In the genomic region with DNA sequence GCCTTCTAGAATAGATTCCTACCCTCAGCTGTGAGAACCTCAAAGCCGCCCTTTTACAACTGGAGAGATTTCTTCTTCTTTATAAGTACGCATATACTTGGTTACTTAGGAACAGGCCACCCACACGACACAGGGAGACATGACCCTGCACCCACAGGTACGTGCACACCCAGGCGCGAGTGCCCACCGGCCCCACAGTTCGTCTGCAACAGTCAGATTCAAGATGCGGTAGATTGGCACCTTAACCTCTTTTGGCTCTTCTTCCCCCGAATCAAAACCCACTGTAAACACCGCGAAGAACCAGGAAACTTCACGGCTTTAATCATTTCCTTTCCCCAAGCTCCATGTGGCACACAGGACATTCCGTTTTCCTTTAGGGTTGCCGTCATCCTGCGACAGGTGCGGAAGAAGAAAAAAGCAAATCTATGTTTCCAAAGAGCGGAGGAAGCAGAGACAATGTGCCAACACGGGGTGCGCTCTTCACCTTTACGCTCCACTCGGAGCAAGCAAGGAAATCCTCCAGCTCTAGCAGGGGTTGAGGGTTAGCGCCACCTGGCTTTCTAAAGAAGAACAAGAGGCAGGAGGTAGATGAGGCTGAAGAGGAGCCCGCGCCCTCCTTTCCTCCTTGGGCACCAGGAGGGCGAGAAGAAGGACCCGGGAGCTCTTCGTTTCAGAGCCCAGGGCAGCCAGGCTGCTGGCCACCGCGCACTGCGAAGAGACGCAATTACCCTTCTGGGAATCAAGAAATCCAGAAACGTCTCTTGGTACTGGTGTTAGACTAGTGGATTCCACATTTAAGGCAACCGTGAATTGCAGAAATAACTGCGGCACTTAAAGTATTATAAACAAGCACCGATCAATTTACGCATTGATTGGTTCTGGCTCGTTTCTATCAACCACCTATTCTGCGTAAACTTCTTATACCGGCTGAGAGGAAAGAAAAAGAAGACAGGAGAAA, we compare ENCODE assay signal across 8 cellular contexts. TPM values are rescaled to one million over a fixed set of nuclear protein-coding genes. Genes with fewer than 3 reads are reported as not detected.
DNase-seq lines count a peak whose midpoint lies in the region; ATAC-seq and TF ChIP-seq lines count a peak whose summit lies in the region.

No MANE protein-coding gene starts in this region.

- H3K4me3 ChIP-seq in epithelial cell of proximal tubule (ENCODE audit: low read depth, low read length), result peak overlapping the region; percentile 50

- H3K36me3 Mint-ChIP-seq in activated CD8-positive, alpha-beta T cell treated with anti-CD3 and anti-CD28 coated beads, Interleukin-2, amount 10 ng/mL, durations not matched to agents 7 days and 5 days (ENCODE audit: low read depth), result no peaks in the 10 kb centered on the region

- CTCF ChIA-PET in activated CD8-positive, alpha-beta T cell treated with anti-CD3 and anti-CD28 coated beads, Interleukin-2, amount 10 ng/mL, durations not matched to agents 7 days and 5 days (lab: Charles Lee), result interaction anchor here (0.8 to 1.6 kb wide), 17 partner anchors 9 to 630 kb away, joined by 3 to 45 read pairs (median 4); no protein-coding TSS in a partner anchor

- no peak overlapping the region for H3K27ac ChIP-seq in substantia nigra (ENCODE audit: low read depth, low read length, poor library complexity, severe bottlenecking)

- TF ChIP-seq CTCF in epithelial cell of proximal tubule (conservative IDR thresholded peaks at IDR 0.05; ENCODE audit: low read depth, low read length), result peak; percentile 92

- peaks cover 29% of the 10 kb centered on the region for H3K27me3 Mint-ChIP-seq in activated CD8-positive, alpha-beta T cell treated with anti-CD3 and anti-CD28 coated beads, Interleukin-2, amount 10 ng/mL, durations not matched to agents 7 days and 5 days (ENCODE audit: low read depth)

- H3K9me3 Mint-ChIP-seq in activated CD8-positive, alpha-beta T cell treated with anti-CD3 and anti-CD28 coated beads, Interleukin-2, amount 10 ng/mL, durations not matched to agents 7 days and 5 days (ENCODE audit: insufficient read depth), result no peaks in the 10 kb centered on the region

- POLR2A ChIA-PET in activated CD8-positive, alpha-beta T cell treated with anti-CD3 and anti-CD28 coated beads, Interleukin-2, amount 10 ng/mL, durations not matched to agents 7 days and 5 days (lab: Charles Lee), result no interaction called here

- peak; percentile 67 for DNase-seq in AG20443 (ENCODE audit: low spot score)
- DNase-seq in NCI-H345 treated with DMSO at 0.1 percent for 48 hours (lab: John Stamatoyannopoulos, UW; ENCODE audit: unreplicated experiment), result peak; percentile 55
- peak; percentile 76 for DNase-seq in activated CD8-positive, alpha-beta T cell treated with anti-CD3 and anti-CD28 coated beads, Interleukin-2, amount 10 ng/mL, durations not matched to agents 7 days and 5 days
- DNase-seq in epithelial cell of proximal tubule (ENCODE audit: low read depth), result no peak
- peak; percentile 81 for DNase-seq in myocyte (ENCODE audit: low read depth)
- DNase-seq in substantia nigra (lab: John Stamatoyannopoulos, UW), result peak in 38 of 49 donors; percentile 4 to 64 (median 24)

- ATAC-seq in GM18858 (IDR thresholded peaks at IDR 0.05; ENCODE audit: unreplicated experiment) (peak; percentile 96), HG03045 (IDR thresholded peaks at IDR 0.05; ENCODE audit: unreplicated experiment) (peak; percentile 98)
- peak; percentile 98 for ATAC-seq in activated CD8-positive, alpha-beta T cell treated with anti-CD3 and anti-CD28 coated beads, Interleukin-2, amount 10 ng/mL, durations not matched to agents 7 days and 5 days

- H3K4me3 Mint-ChIP-seq in activated CD8-positive, alpha-beta T cell treated with anti-CD3 and anti-CD28 coated beads, Interleukin-2, amount 10 ng/mL, durations not matched to agents 7 days and 5 days, result peak overlapping the region; percentile 72

- H3K27ac Mint-ChIP-seq in activated CD8-positive, alpha-beta T cell treated with anti-CD3 and anti-CD28 coated beads, Interleukin-2, amount 10 ng/mL, durations not matched to agents 7 days and 5 days, result no peak overlapping the region

- peaks cover 25% of the 10 kb centered on the region for H3K4me1 Mint-ChIP-seq in activated CD8-positive, alpha-beta T cell treated with anti-CD3 and anti-CD28 coated beads, Interleukin-2, amount 10 ng/mL, durations not matched to agents 7 days and 5 days (ENCODE audit: low read depth)

RNA-seq across cellular contexts. Expression of a gene that starts 35.7 kb away (rescaled TPM):
- not detected for total RNA-seq in activated CD8-positive, alpha-beta T cell treated with anti-CD3 and anti-CD28 coated beads, Interleukin-2, amount 10 ng/mL, durations not matched to agents 7 days and 5 days
- not detected in 2 replicates for total RNA-seq in epithelial cell of proximal tubule
- 0.11 TPM in 1 of 2 replicates, not detected in the other for total RNA-seq in myocyte
- not detected for polyA plus RNA-seq in myocyte (2012)
